In the genomic region with DNA sequence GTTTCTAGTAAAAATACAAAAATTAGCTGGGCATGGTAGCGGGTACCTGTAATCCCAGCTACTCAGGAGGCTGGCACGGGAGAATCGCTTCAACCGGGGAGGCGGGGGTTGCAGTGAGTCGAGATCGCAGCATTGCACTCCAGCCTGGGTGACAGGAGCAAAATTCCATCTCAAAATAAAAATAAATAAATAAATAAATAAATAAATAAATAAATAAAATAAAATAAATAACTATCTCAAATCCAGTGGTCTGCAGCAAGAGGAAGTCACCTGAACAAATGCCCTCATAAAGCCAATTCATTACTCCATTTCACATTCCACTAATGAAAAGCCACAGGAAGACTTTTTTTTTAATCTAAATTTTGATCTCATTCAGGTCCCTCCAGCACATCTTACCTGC, we compare ENCODE assay signal across 13 cellular contexts.
"Had no signal": no experiment of that assay in that cellular context is flagged by ENCODE, and none has a peak within 500 bp of the region (broad histone marks: within the 10 kb centered on the region; RNA-seq: fewer than 3 reads in every experiment).

No MANE protein-coding gene starts in this region.

- H3K4me3 ChIP-seq: coronary artery, suprapubic skin, upper lobe of left lung had no signal

- H3K4me3 Mint-ChIP-seq: activated naive CD4-positive, alpha-beta T cell treated with anti-CD3 and anti-CD28 coated beads, Interleukin-2, amount 10 ng/mL, durations not matched to agents 7 days and 5 days; central memory CD8-positive, alpha-beta T cell; naive thymus-derived CD8-positive, alpha-beta T cell; stimulated activated naive CD8-positive, alpha-beta T cell treated with anti-CD3 and anti-CD28 coated beads, Interleukin-15, Interleukin-2, amounts not matched to agents 100 ng/mL and 50 ng/mL, for 24 hours had no signal

- H3K9me3 Mint-ChIP-seq: activated naive CD4-positive, alpha-beta T cell treated with anti-CD3 and anti-CD28 coated beads, Interleukin-2, amount 10 ng/mL, durations not matched to agents 7 days and 5 days; activated T-helper 2 cell treated with anti-CD3 and anti-CD28 coated beads, Interferon-gamma antibody, Interleukin-2, Interleukin-4, amounts not matched to agents 10 μg/mL and 5 μg/mL and 100 μg/mL, durations not matched to agents 14 hours and 24 hours and 36 hours; central memory CD8-positive, alpha-beta T cell; naive thymus-derived CD8-positive, alpha-beta T cell; stimulated activated naive CD8-positive, alpha-beta T cell treated with anti-CD3 and anti-CD28 coated beads, Interleukin-15, Interleukin-2, amounts not matched to agents 100 ng/mL and 50 ng/mL, for 24 hours had no signal

- H3K27ac ChIP-seq: coronary artery, foreskin keratinocyte, suprapubic skin, upper lobe of left lung had no signal

- H3K4me1 ChIP-seq: upper lobe of left lung had no signal

- H3K27ac Mint-ChIP-seq: activated naive CD4-positive, alpha-beta T cell treated with anti-CD3 and anti-CD28 coated beads, Interleukin-2, amount 10 ng/mL, durations not matched to agents 7 days and 5 days; activated T-helper 2 cell treated with anti-CD3 and anti-CD28 coated beads, Interferon-gamma antibody, Interleukin-2, Interleukin-4, amounts not matched to agents 10 μg/mL and 5 μg/mL and 100 μg/mL, durations not matched to agents 14 hours and 24 hours and 36 hours; naive thymus-derived CD8-positive, alpha-beta T cell; stimulated activated naive CD8-positive, alpha-beta T cell treated with anti-CD3 and anti-CD28 coated beads, Interleukin-15, Interleukin-2, amounts not matched to agents 100 ng/mL and 50 ng/mL, for 24 hours had no signal

- H3K36me3 Mint-ChIP-seq: activated naive CD4-positive, alpha-beta T cell treated with anti-CD3 and anti-CD28 coated beads, Interleukin-2, amount 10 ng/mL, durations not matched to agents 7 days and 5 days; naive thymus-derived CD8-positive, alpha-beta T cell had no signal

- DNase-seq: activated CD4-positive, CD25-positive, alpha-beta regulatory T cell treated with anti-CD3 and anti-CD28 coated beads, Interleukin-2, amount 50 U/mL, for 72 hours; activated naive CD4-positive, alpha-beta T cell treated with anti-CD3 and anti-CD28 coated beads, Interleukin-2, amount 10 ng/mL, durations not matched to agents 7 days and 5 days; activated T-cell treated with anti-CD3 and anti-CD28 coated beads for 4 hours; effector memory CD4-positive, alpha-beta T cell; naive thymus-derived CD8-positive, alpha-beta T cell; T-helper 1 cell had no signal

- H3K36me3 ChIP-seq: suprapubic skin, upper lobe of left lung had no signal

- H3K27me3 Mint-ChIP-seq: central memory CD8-positive, alpha-beta T cell had no signal

- H3K27me3 ChIP-seq: foreskin keratinocyte, suprapubic skin, upper lobe of left lung had no signal

- H3K4me1 Mint-ChIP-seq: activated naive CD4-positive, alpha-beta T cell treated with anti-CD3 and anti-CD28 coated beads, Interleukin-2, amount 10 ng/mL, durations not matched to agents 7 days and 5 days; central memory CD8-positive, alpha-beta T cell; naive thymus-derived CD8-positive, alpha-beta T cell had no signal

- H3K9me3 ChIP-seq: suprapubic skin, upper lobe of left lung had no signal

- ATAC-seq: naive thymus-derived CD8-positive, alpha-beta T cell had no signal
